Comparison of ENCODE assay signal across 9 cellular contexts in genomic region chr15:20340331-20340811, GRCh38.
A peak's percentile ranks its signal among the peaks of the same experiment; 100 is the strongest.
DNase-seq lines count a peak whose midpoint lies in the region; ATAC-seq and TF ChIP-seq lines count a peak whose summit lies in the region.
"Had no signal": no experiment of that assay in that cellular context is flagged by ENCODE, and none has a peak within 500 bp of the region (broad histone marks: within the 10 kb centered on the region; RNA-seq: fewer than 3 reads in every experiment).

No MANE protein-coding gene starts in this region.

- H3K27me3 Mint-ChIP-seq in endothelial cell (ENCODE audit: unreplicated experiment) (peaks cover 4% of the 10 kb centered on the region), nephron progenitor cell (ENCODE audit: low read depth, poor library complexity) (no peaks in the 10 kb centered on the region)
- H3K27me3 Mint-ChIP-seq: memory B cell had no signal

- no peak overlapping the region for H3K27ac Mint-ChIP-seq in endothelial cell (ENCODE audit: unreplicated experiment)
- H3K27ac Mint-ChIP-seq in nephron progenitor cell = no peak overlapping the region
- H3K27ac Mint-ChIP-seq: memory B cell had no signal

- peaks cover 10% of the 10 kb centered on the region for H3K9me3 Mint-ChIP-seq in endothelial cell (ENCODE audit: unreplicated experiment)
- peaks cover 18% of the 10 kb centered on the region for H3K9me3 Mint-ChIP-seq in nephron progenitor cell

- ATAC-seq in HG02884 (IDR thresholded peaks at IDR 0.05; ENCODE audit: unreplicated experiment) = no peak
- ATAC-seq in GM18511 (IDR thresholded peaks at IDR 0.05; ENCODE audit: unreplicated experiment) = no peak

- DNase-seq in D341Med (ENCODE audit: low spot score) (peak; percentile 43), RPMI8226 (peak; percentile 41), endothelial cell (ENCODE audit: low spot score) (peak; percentile 37), nephron progenitor cell (peak; percentile 58), DMS79 treated with DMSO at 0.1 percent for 48 hours (lab: John Stamatoyannopoulos, UW) (no peak), OCI-M1 (lab: John Stamatoyannopoulos, UW) (no peak)

- TF ChIP-seq CTCF in endothelial cell (IDR thresholded peaks at IDR 0.05; ENCODE audit: unreplicated experiment) (no peak), nephron progenitor cell (IDR thresholded peaks at IDR 0.05) (no peak)

- H3K36me3 Mint-ChIP-seq in endothelial cell (ENCODE audit: low read depth, unreplicated experiment) (peaks cover 4% of the 10 kb centered on the region), nephron progenitor cell (ENCODE audit: low read depth) (peaks cover 5% of the 10 kb centered on the region)
- H3K36me3 Mint-ChIP-seq: memory B cell had no signal

- H3K4me1 Mint-ChIP-seq in endothelial cell (ENCODE audit: unreplicated experiment) (no peaks in the 10 kb centered on the region), nephron progenitor cell (no peaks in the 10 kb centered on the region)
- H3K4me1 Mint-ChIP-seq: memory B cell had no signal

- no peak overlapping the region for H3K4me3 Mint-ChIP-seq in endothelial cell (ENCODE audit: unreplicated experiment)
- no peak overlapping the region for H3K4me3 Mint-ChIP-seq in nephron progenitor cell
- H3K4me3 Mint-ChIP-seq: memory B cell had no signal

Comparison
In these comparisons a context has a peak if more than half of its experiments do, and no peak if none do; other contexts are left out.
1. DNase-seq: peak in D341Med (single experiment), RPMI8226 (single experiment), endothelial cell (single experiment) and nephron progenitor cell (single experiment); none in DMS79 treated with DMSO at 0.1 percent for 48 hours (single experiment) and OCI-M1 (single experiment).